Comparison of ENCODE assay signal across 13 cellular contexts in genomic region chr4:107619065-107619464, GRCh38.
DNase-seq lines count a peak whose midpoint lies in the region; ATAC-seq lines count a peak whose summit lies in the region.
"Had no signal": no experiment of that assay in that cellular context is flagged by ENCODE, and none has a peak within 500 bp of the region (broad histone marks: within the 10 kb centered on the region; RNA-seq: fewer than 3 reads in every experiment).

No MANE protein-coding gene starts in this region.

- H3K36me3 ChIP-seq in skeletal muscle satellite cell (ENCODE audit: insufficient read depth, low read length), result peaks cover 2% of the 10 kb centered on the region
- H3K36me3 ChIP-seq: adrenal gland had no signal

- peak overlapping the region; percentile 58 for H3K4me2 ChIP-seq in skeletal muscle satellite cell (ENCODE audit: low read length)

- peaks cover 24% of the 10 kb centered on the region for H3K4me1 ChIP-seq in skeletal muscle satellite cell (ENCODE audit: control insufficient read depth, insufficient read depth, low read length)
- H3K4me1 ChIP-seq: adrenal gland had no signal

- DNase-seq in GM04504 (ENCODE audit: low read depth) (peak; percentile 89), SW 1271 (lab: John Stamatoyannopoulos, UW) (peak; percentile 3 to 42), glomerular endothelial cell (ENCODE audit: extremely low read depth, low read depth, low spot score) (peak; percentile 4)
- DNase-seq in NK-92 treated with Interleukin-12 subunit alpha and Interleukin-12 subunit beta, amount 100 ng/mL, for 24 hours (lab: John Stamatoyannopoulos, UW), result no peak
- DNase-seq in activated naive CD4-positive, alpha-beta T cell treated with Interleukin-2 at 50 U/mL for 16 hours, result no peak
- DNase-seq: activated CD8-positive, alpha-beta T cell treated with anti-CD3 and anti-CD28 coated beads, Interleukin-2, amount 10 ng/mL, durations not matched to agents 7 days and 5 days; adrenal gland; DMS79 treated with DMSO at 0.1 percent for 48 hours; NCI-H187 treated with DMSO at 0.1 percent for 48 hours; SIG-M5 had no signal

- peak overlapping the region; percentile 61 for H3K9ac ChIP-seq in skeletal muscle satellite cell (ENCODE audit: low read depth, low read length)

- no peak overlapping the region for H3K4me3 ChIP-seq in skeletal muscle satellite cell (ENCODE audit: low read length)
- H3K4me3 ChIP-seq: adrenal gland had no signal

- H3K9me3 ChIP-seq in skeletal muscle satellite cell (replicated peaks; ENCODE audit: low read length), result no peaks in the 10 kb centered on the region
- H3K9me3 ChIP-seq: adrenal gland had no signal

- no peaks in the 10 kb centered on the region for H3K27me3 ChIP-seq in skeletal muscle satellite cell (ENCODE audit: control insufficient read depth, insufficient read depth, low read length)
- H3K27me3 ChIP-seq: adrenal gland had no signal

- ATAC-seq in GM21526 (IDR thresholded peaks at IDR 0.05; ENCODE audit: low FRiP score, unreplicated experiment), result no peak
- ATAC-seq in HG03520 (IDR thresholded peaks at IDR 0.05; ENCODE audit: unreplicated experiment), result no peak
- ATAC-seq: activated CD8-positive, alpha-beta T cell treated with anti-CD3 and anti-CD28 coated beads, Interleukin-2, amount 10 ng/mL, durations not matched to agents 7 days and 5 days had no signal

Comparison
In these comparisons a context has a peak if more than half of its experiments do, and no peak if none do; other contexts are left out.
1. DNase-seq: peak in GM04504 (single experiment), SW 1271 (2 of 2) and glomerular endothelial cell (single experiment); none in NK-92 treated with Interleukin-12 subunit alpha and Interleukin-12 subunit beta, amount 100 ng/mL, for 24 hours (single experiment) and activated naive CD4-positive, alpha-beta T cell treated with Interleukin-2 at 50 U/mL for 16 hours (single experiment).